ENCODE assay signal across 17 cellular contexts in the genomic region with DNA sequence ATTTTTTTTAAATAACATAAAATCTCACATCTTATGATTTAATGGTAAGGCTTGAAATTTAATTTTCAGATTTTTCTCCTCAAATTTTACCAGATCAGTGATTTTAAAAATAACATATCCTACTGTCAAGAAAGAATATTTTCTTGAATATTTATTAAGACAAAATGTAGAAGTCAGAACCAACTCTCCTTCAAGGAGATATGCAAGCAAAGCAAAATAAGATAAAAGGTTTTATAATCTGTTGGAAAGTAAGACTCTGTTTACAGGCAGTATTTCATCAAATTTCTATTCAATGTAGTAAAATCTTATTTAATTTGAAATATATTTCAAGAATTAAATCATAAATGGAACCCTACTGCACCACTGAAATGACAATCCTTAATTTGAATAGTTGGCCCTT.
"Had no signal": no experiment of that assay in that cellular context is flagged by ENCODE, and none has a peak within 500 bp of the region (broad histone marks: within the 10 kb centered on the region; RNA-seq: fewer than 3 reads in every experiment).

No MANE protein-coding gene starts in this region.

- H3K27me3 ChIP-seq: pancreas, tibial artery had no signal

- FAIRE-seq: urothelium cell line had no signal

- H3K36me3 ChIP-seq: lower lobe of right lung, pancreas, tibial artery had no signal

- H3K27ac ChIP-seq: lower lobe of right lung, pancreas, tibial artery had no signal

- H3K9me3 ChIP-seq: lower lobe of right lung, pancreas, tibial artery had no signal

- DNase-seq: activated B cell treated with CpG ODN at 0.5 μM for 24 hours; activated CD4-positive, alpha-beta T cell treated with anti-CD3 and anti-CD28 coated beads, Interleukin-2, amount 10 ng/mL, durations not matched to agents 24 days and 14 days; activated CD8-positive, alpha-beta memory T cell treated with anti-CD3 and anti-CD28 coated beads, Interleukin-2, amount 50 U/mL, for 4 hours; activated CD8-positive, alpha-beta T cell treated with anti-CD3 and anti-CD28 coated beads, Interleukin-2, amount 10 ng/mL, durations not matched to agents 7 days and 5 days; activated gamma-delta T cell treated with Interleukin-2 at 50 U/mL for 16 hours; amygdala; cortex of kidney; effector CD4-positive, alpha-beta T cell; left colon; lower lobe of right lung; midbrain; pancreas; stimulated activated CD4-positive, alpha-beta T cell treated with anti-CD3 and anti-CD28 coated beads, Interleukin-15, amount 100 ng/mL, for 24 hours; stimulated activated CD4-positive, alpha-beta T cell treated with anti-CD3 and anti-CD28 coated beads, Interleukin-4, amount 100 ng/mL, for 1 hour; stimulated activated naive B cell treated with anti-CD40 and anti-IgM and Interleukin-4, amounts not matched to agents 10 μg/mL and 1 μg/mL and 100 μg/mL, for 72 hours; tibial artery had no signal

- H3K4me3 ChIP-seq: lower lobe of right lung, pancreas, tibial artery had no signal
